In genomic region chr17:15123593-15124590, GRCh38 we compare ENCODE assay signal across 15 cellular contexts.
DNase-seq lines count a peak whose midpoint lies in the region; ATAC-seq and TF ChIP-seq lines count a peak whose summit lies in the region.
"Had no signal": no experiment of that assay in that cellular context is flagged by ENCODE, and none has a peak within 500 bp of the region (broad histone marks: within the 10 kb centered on the region; RNA-seq: fewer than 3 reads in every experiment).

No MANE protein-coding gene starts in this region.

- CTCF ChIA-PET in SK-N-SH (lab: Yijun Ruan, JAX), result no interaction called here

- ATAC-seq in foreskin keratinocyte, result no peak

- TF ChIP-seq CTCF in SK-N-SH (IDR thresholded peaks at IDR 0.05), result no peak
- no peak for TF ChIP-seq CTCF in foreskin keratinocyte (conservative IDR thresholded peaks at IDR 0.05)
- TF ChIP-seq CTCF in prostate gland (IDR thresholded peaks at IDR 0.05), result no peak

- H3K9me2 ChIP-seq in SK-N-SH, result no peaks in the 10 kb centered on the region

- intact Hi-C loops in prostate gland (cut with DNase I), result no loop called here

- H3K79me2 ChIP-seq in SK-N-SH (ENCODE audit: insufficient read depth), result no peaks in the 10 kb centered on the region

- no peaks in the 10 kb centered on the region for H4K20me1 ChIP-seq in SK-N-SH (ENCODE audit: insufficient read depth)

- POLR2A ChIA-PET in SK-N-SH (lab: Yijun Ruan, JAX), result no interaction called here

- WGBS in SK-N-SH (ENCODE audit: low lambda C conversion rate), result 8% methylated on average over 7 of the region's 7 CpGs
- 67% methylated on average over 7 of the region's 7 CpGs for WGBS in prostate gland

- TF ChIP-seq RAD21 in SK-N-SH (IDR thresholded peaks at IDR 0.05; ENCODE audit: low read length), result no peak

- no peak overlapping the region for H3K9ac ChIP-seq in SK-N-SH

- DNase-seq in 8988T (peak; percentile 23), GM04504 (ENCODE audit: low read depth) (peak; percentile 73), SK-N-SH (no peak), foreskin keratinocyte (peak; percentile 8 to 14), NCI-H2081 treated with DMSO at 0.1 percent for 48 hours (lab: John Stamatoyannopoulos, UW) (no peak), ecto neural progenitor cell (ENCODE audit: low spot score) (no peak), prostate gland (ENCODE audit: low spot score) (no peak), SKM-1 treated with dmso at 0.1 percent for 144 hours (lab: John Stamatoyannopoulos, UW; ENCODE audit: unreplicated experiment) (no peak)
- DNase-seq: heart left ventricle, NCI-H187 treated with DMSO at 0.1 percent for 48 hours, NCI-H524, occipital lobe had no signal

- no peak overlapping the region for H3K4me3 ChIP-seq in SK-N-SH (ENCODE audit: low read depth in 2 of 2, low read length in 1 of 2)
- no peak overlapping the region for H3K4me3 ChIP-seq in prostate gland
- H3K4me3 ChIP-seq: A549, heart left ventricle, skin epidermis, tibial nerve had no signal

- H3K4me1 ChIP-seq in SK-N-SH (ENCODE audit: control insufficient read depth in 1 of 2, insufficient read depth in 2 of 2, low read depth in 1 of 2, low read length in 1 of 2) (no peaks in the 10 kb centered on the region), foreskin keratinocyte (no peaks in the 10 kb centered on the region), prostate gland (replicated peaks) (no peaks in the 10 kb centered on the region)
- H3K4me1 ChIP-seq: A549, heart left ventricle, tibial nerve had no signal

- no peak for TF ChIP-seq EP300 in SK-N-SH (IDR thresholded peaks at IDR 0.05; ENCODE audit: borderline replicate concordance in 1 of 2, low read depth in 1 of 2, low read length in 1 of 2)

- no peaks in the 10 kb centered on the region for H3F3A ChIP-seq in SK-N-SH (replicated peaks; ENCODE audit: insufficient read depth)

- H3K27ac ChIP-seq in SK-N-SH (ENCODE audit: low read depth in 2 of 2, low read length in 1 of 2), result no peak overlapping the region; a peak in 1 of 4 replicates
- no peak overlapping the region for H3K27ac ChIP-seq in foreskin keratinocyte
- H3K27ac ChIP-seq in prostate gland, result no peak overlapping the region
- H3K27ac ChIP-seq: A549, heart left ventricle, tibial nerve had no signal

- no peak overlapping the region for H2AFZ ChIP-seq in SK-N-SH (ENCODE audit: low read depth)

- H3K27me3 ChIP-seq in SK-N-SH (ENCODE audit: insufficient read depth) (no peaks in the 10 kb centered on the region), foreskin keratinocyte (peaks cover 10% of the 10 kb centered on the region), prostate gland (replicated peaks; ENCODE audit: insufficient read depth) (peaks cover 2% of the 10 kb centered on the region)
- H3K27me3 ChIP-seq: heart left ventricle, tibial nerve had no signal

- H3K36me3 ChIP-seq in SK-N-SH (replicated peaks in 1 of 2; ENCODE audit: control insufficient read depth in 1 of 2, insufficient read depth in 2 of 2, low read length in 1 of 2), result no peaks in the 10 kb centered on the region
- H3K36me3 ChIP-seq in prostate gland, result no peaks in the 10 kb centered on the region
- H3K36me3 ChIP-seq: heart left ventricle, tibial nerve had no signal

- TF ChIP-seq POLR2A in prostate gland (IDR thresholded peaks at IDR 0.05), result no peak

- H3K4me2 ChIP-seq in SK-N-SH, result no peak overlapping the region
- H3K4me2 ChIP-seq: A549 had no signal

- H3K9me3 ChIP-seq in SK-N-SH, result no peaks in the 10 kb centered on the region
- no peaks in the 10 kb centered on the region for H3K9me3 ChIP-seq in prostate gland
- H3K9me3 ChIP-seq: A549, heart left ventricle, tibial nerve had no signal

TF ChIP-seq in SK-N-SH, 30 proteins besides CTCF, POLR2A, EP300 and RAD21:
- TF ChIP-seq EZH2phosphoT487 (IDR thresholded peaks at IDR 0.05; ENCODE audit: borderline replicate concordance, low read depth) (no peak), TEAD4 (IDR thresholded peaks at IDR 0.05; ENCODE audit: borderline replicate concordance, insufficient read depth) (0 out of 2 replicates have a peak, but pooled peaks have one; percentile 38), RXRA (IDR thresholded peaks at IDR 0.05; ENCODE audit: borderline replicate concordance, low read depth) (no peak), NFIC (IDR thresholded peaks at IDR 0.05; ENCODE audit: borderline replicate concordance) (peak; percentile 37), TCF12 (IDR thresholded peaks at IDR 0.05) (peak; percentile 34)
TF ChIP-seq in SK-N-SH: peak in this region for 3.

Comparison
In these comparisons a context has a peak if more than half of its experiments do, and no peak if none do; other contexts are left out.
1. DNase-seq: peak in 8988T (single experiment), GM04504 (single experiment) and foreskin keratinocyte (2 of 2); none in SK-N-SH (single experiment), NCI-H2081 treated with DMSO at 0.1 percent for 48 hours (single experiment), ecto neural progenitor cell (single experiment), prostate gland (single experiment) and SKM-1 treated with dmso at 0.1 percent for 144 hours (single experiment).